In genomic region chr6:27896398-27896796, GRCh38 we compare ENCODE assay signal across 20 cellular contexts. TPM values are rescaled to one million over a fixed set of nuclear protein-coding genes. Genes with fewer than 3 reads are reported as not detected.
A peak's percentile ranks its signal among the peaks of the same experiment; 100 is the strongest.
DNase-seq lines count a peak whose midpoint lies in the region; ATAC-seq lines count a peak whose summit lies in the region.
"Had no signal": no experiment of that assay in that cellular context is flagged by ENCODE, and none has a peak within 500 bp of the region (broad histone marks: within the 10 kb centered on the region; RNA-seq: fewer than 3 reads in every experiment).

No MANE protein-coding gene starts in this region.

- peaks cover 9% of the 10 kb centered on the region for H3K36me3 Mint-ChIP-seq in activated naive CD4-positive, alpha-beta T cell treated with anti-CD3 and anti-CD28 coated beads for 36 hours (ENCODE audit: low read depth)
- peaks cover 12 to 16% of the 10 kb centered on the region in 2 donors for H3K36me3 Mint-ChIP-seq in activated naive CD4-positive, alpha-beta T cell treated with anti-CD3 and anti-CD28 coated beads, Interleukin-2, amount 50 U/mL, for 72 hours
- H3K36me3 Mint-ChIP-seq in activated T-helper 1 cell treated with anti-CD3 and anti-CD28 coated beads, Interleukin-12 subunit alpha, Interleukin-12 subunit beta, Interleukin-2, Interleukin-4 antibody, amounts not matched to agents 30 ng/mL and 10 ng/mL and 1 ng/mL, durations not matched to agents 14 hours and 24 hours and 36 hours (ENCODE audit: low read depth) = peaks cover 3% of the 10 kb centered on the region

- no peaks in the 10 kb centered on the region for H4K20me1 ChIP-seq in Karpas-422 (ENCODE audit: insufficient read depth, low read depth, low read length)

- H3K9me2 ChIP-seq in Karpas-422 (replicated peaks; ENCODE audit: insufficient read depth, low read length) = no peaks in the 10 kb centered on the region

- no peaks in the 10 kb centered on the region for H3K9me3 Mint-ChIP-seq in activated naive CD4-positive, alpha-beta T cell treated with anti-CD3 and anti-CD28 coated beads for 36 hours
- H3K9me3 Mint-ChIP-seq in activated naive CD4-positive, alpha-beta T cell treated with anti-CD3 and anti-CD28 coated beads, Interleukin-2, amount 50 U/mL, for 72 hours = no peaks in the 10 kb centered on the region
- H3K9me3 Mint-ChIP-seq in activated T-helper 1 cell treated with anti-CD3 and anti-CD28 coated beads, Interleukin-12 subunit alpha, Interleukin-12 subunit beta, Interleukin-2, Interleukin-4 antibody, amounts not matched to agents 30 ng/mL and 10 ng/mL and 1 ng/mL, durations not matched to agents 14 hours and 24 hours and 36 hours = no peaks in the 10 kb centered on the region
- H3K9me3 Mint-ChIP-seq: activated B cell treated with CpG ODN at 0.5 μM for 24 hours, HFFc6 had no signal

- no peak for ATAC-seq in activated naive CD4-positive, alpha-beta T cell treated with anti-CD3 and anti-CD28 coated beads, Interleukin-2, amount 50 U/mL, for 72 hours
- ATAC-seq: left colon, pancreas had no signal

- H3K9me3 ChIP-seq in Karpas-422 (ENCODE audit: low read length) (no peaks in the 10 kb centered on the region), neuron (ENCODE audit: low read length) (no peaks in the 10 kb centered on the region)
- H3K9me3 ChIP-seq: pancreas had no signal

- peaks cover 34% of the 10 kb centered on the region for H3K4me1 ChIP-seq in Karpas-422 (ENCODE audit: low read length)
- H3K4me1 ChIP-seq in neuron (ENCODE audit: insufficient read depth, low read length) = peaks cover 10% of the 10 kb centered on the region

- no peaks in the 10 kb centered on the region for H3K27me3 Mint-ChIP-seq in activated naive CD4-positive, alpha-beta T cell treated with anti-CD3 and anti-CD28 coated beads for 36 hours (ENCODE audit: low read depth)
- H3K27me3 Mint-ChIP-seq in activated T-helper 1 cell treated with anti-CD3 and anti-CD28 coated beads, Interleukin-12 subunit alpha, Interleukin-12 subunit beta, Interleukin-2, Interleukin-4 antibody, amounts not matched to agents 30 ng/mL and 10 ng/mL and 1 ng/mL, durations not matched to agents 14 hours and 24 hours and 36 hours (ENCODE audit: insufficient read depth) = no peaks in the 10 kb centered on the region
- H3K27me3 Mint-ChIP-seq: activated B cell treated with CpG ODN at 0.5 μM for 24 hours had no signal

- H3K4me3 ChIP-seq in Karpas-422 (ENCODE audit: low read length) (no peak overlapping the region), neuron (ENCODE audit: low read length) (peak overlapping the region; percentile 75)
- H3K4me3 ChIP-seq: pancreas had no signal

- H3K36me3 ChIP-seq in Karpas-422 (ENCODE audit: insufficient read depth, low read length) (no peaks in the 10 kb centered on the region), neuron (ENCODE audit: insufficient read depth, low read length) (no peaks in the 10 kb centered on the region)
- H3K36me3 ChIP-seq: pancreas had no signal

- H3K27me3 ChIP-seq in Karpas-422 (ENCODE audit: low read length) = no peaks in the 10 kb centered on the region
- H3K27me3 ChIP-seq in neuron (ENCODE audit: insufficient read depth, low read length) = no peaks in the 10 kb centered on the region

- H3K27ac Mint-ChIP-seq in activated naive CD4-positive, alpha-beta T cell treated with anti-CD3 and anti-CD28 coated beads for 36 hours = peak overlapping the region; percentile 66
- H3K27ac Mint-ChIP-seq in activated naive CD4-positive, alpha-beta T cell treated with anti-CD3 and anti-CD28 coated beads, Interleukin-2, amount 50 U/mL, for 72 hours = no peak overlapping the region
- H3K27ac Mint-ChIP-seq in activated T-helper 1 cell treated with anti-CD3 and anti-CD28 coated beads, Interleukin-12 subunit alpha, Interleukin-12 subunit beta, Interleukin-2, Interleukin-4 antibody, amounts not matched to agents 30 ng/mL and 10 ng/mL and 1 ng/mL, durations not matched to agents 14 hours and 24 hours and 36 hours = peak overlapping the region; percentile 19
- H3K27ac Mint-ChIP-seq: activated B cell treated with CpG ODN at 0.5 μM for 24 hours had no signal

- intact Hi-C loops in activated naive CD4-positive, alpha-beta T cell treated with anti-CD3 and anti-CD28 coated beads for 36 hours (cut with micrococcal nuclease) = loop anchor here (10.0 kb wide), 1 partner anchor 1872 kb away; a partner anchor contains a TSS
- intact Hi-C loops in activated T-helper 1 cell treated with anti-CD3 and anti-CD28 coated beads, Interleukin-12 subunit alpha, Interleukin-12 subunit beta, Interleukin-2, Interleukin-4 antibody, amounts not matched to agents 30 ng/mL and 10 ng/mL and 1 ng/mL, durations not matched to agents 14 hours and 24 hours and 36 hours (cut with micrococcal nuclease) = loop anchor here (1.0 to 10.0 kb wide), 4 partner anchors 377 to 1612 kb away; a partner anchor contains a TSS

- no peak for DNase-seq in activated naive CD4-positive, alpha-beta T cell treated with anti-CD3 and anti-CD28 coated beads for 36 hours
- DNase-seq in activated naive CD4-positive, alpha-beta T cell treated with anti-CD3 and anti-CD28 coated beads, Interleukin-2, amount 50 U/mL, for 72 hours (ENCODE audit: low spot score in 2 of 2) = no peak
- DNase-seq in Karpas-422 (peak; percentile 41), SKM-1 treated with dmso at 0.1 percent for 144 hours (lab: John Stamatoyannopoulos, UW; ENCODE audit: unreplicated experiment) (no peak), NCI-H510A treated with DMSO at 0.1 percent for 48 hours (lab: John Stamatoyannopoulos, UW) (no peak), activated gamma-delta T cell (lab: John Stamatoyannopoulos, UW) (no peak)
- no peak for DNase-seq in activated T-helper 1 cell treated with anti-CD3 and anti-CD28 coated beads, Interleukin-12 subunit alpha, Interleukin-12 subunit beta, Interleukin-2, Interleukin-4 antibody, amounts not matched to agents 30 ng/mL and 10 ng/mL and 1 ng/mL, durations not matched to agents 14 hours and 24 hours and 36 hours (ENCODE audit: low spot score)
- DNase-seq: activated B cell treated with CpG ODN at 0.5 μM for 24 hours; effector CD8-positive, alpha-beta T cell; GF-D8; HFFc6; left colon; NCI-H1694; NCI-H524 treated with DMSO at 0.1 percent for 48 hours; stimulated activated naive CD4-positive, alpha-beta T cell had no signal

- no peaks in the 10 kb centered on the region for H3K79me2 ChIP-seq in Karpas-422 (ENCODE audit: low read length)

- peak overlapping the region; percentile 79 for H3K4me2 ChIP-seq in Karpas-422 (ENCODE audit: low read depth, low read length, poor library complexity, severe bottlenecking)

- no peak overlapping the region for H3K27ac ChIP-seq in Karpas-422 (ENCODE audit: low read length)

- peak overlapping the region; percentile 20 for H3K4me3 Mint-ChIP-seq in activated naive CD4-positive, alpha-beta T cell treated with anti-CD3 and anti-CD28 coated beads for 36 hours
- H3K4me3 Mint-ChIP-seq in activated T-helper 1 cell treated with anti-CD3 and anti-CD28 coated beads, Interleukin-12 subunit alpha, Interleukin-12 subunit beta, Interleukin-2, Interleukin-4 antibody, amounts not matched to agents 30 ng/mL and 10 ng/mL and 1 ng/mL, durations not matched to agents 14 hours and 24 hours and 36 hours = no peak overlapping the region
- H3K4me3 Mint-ChIP-seq: activated B cell treated with CpG ODN at 0.5 μM for 24 hours, HFFc6 had no signal

- H2AFZ ChIP-seq in Karpas-422 (ENCODE audit: low read length) (peak overlapping the region; percentile 32; the same call in 1 of the 2 replicates), neuron (ENCODE audit: low read depth, low read length) (no peak overlapping the region)

- CTCF ChIA-PET in activated naive CD4-positive, alpha-beta T cell treated with anti-CD3 and anti-CD28 coated beads for 36 hours (lab: Charles Lee) = interaction anchor here (0.9 to 4.3 kb wide), 9 partner anchors 24 to 144 kb away, joined by 4 to 35 read pairs (median 14); a partner anchor contains a TSS

- 0 out of 2 replicates have a peak overlapping the region, but pooled peaks have one; percentile 77 for H3K9ac ChIP-seq in Karpas-422 (ENCODE audit: low read length)

- peaks cover 14% of the 10 kb centered on the region for H3K4me1 Mint-ChIP-seq in activated naive CD4-positive, alpha-beta T cell treated with anti-CD3 and anti-CD28 coated beads for 36 hours (ENCODE audit: low read depth)
- H3K4me1 Mint-ChIP-seq in activated T-helper 1 cell treated with anti-CD3 and anti-CD28 coated beads, Interleukin-12 subunit alpha, Interleukin-12 subunit beta, Interleukin-2, Interleukin-4 antibody, amounts not matched to agents 30 ng/mL and 10 ng/mL and 1 ng/mL, durations not matched to agents 14 hours and 24 hours and 36 hours (ENCODE audit: low read depth) = peaks cover 39% of the 10 kb centered on the region

RNA-seq across cellular contexts. Expression of gene OR2B2, which starts 15.8 kb away (rescaled TPM):
- not detected for total RNA-seq in activated naive CD4-positive, alpha-beta T cell treated with anti-CD3 and anti-CD28 coated beads for 36 hours
- total RNA-seq in activated naive CD4-positive, alpha-beta T cell treated with anti-CD3 and anti-CD28 coated beads, Interleukin-2, amount 50 U/mL, for 72 hours = not detected
- total RNA-seq in Karpas-422 (2014; rRNA removed; shearing (Covaris generic); ENCODE audit: low replicate concordance) = not detected in 2 replicates
- not detected in 2 replicates for total RNA-seq in activated T-helper 1 cell treated with anti-CD3 and anti-CD28 coated beads, Interleukin-12 subunit alpha, Interleukin-12 subunit beta, Interleukin-2, Interleukin-4 antibody, amounts not matched to agents 30 ng/mL and 10 ng/mL and 1 ng/mL, durations not matched to agents 14 hours and 24 hours and 36 hours
- total RNA-seq: activated B cell treated with CpG ODN at 0.5 μM for 24 hours; HFFc6; left colon; mucosa of gallbladder; pancreas; T-helper 1 cell treated with Interleukin-12 subunit alpha and Interleukin-12 subunit beta and Interleukin-4 antibody, amounts not matched to agents 30 ng/mL and 1 ng/mL, for 36 hours; urinary bladder had no signal

Comparison
In these comparisons a context has a peak if more than half of its experiments do, and no peak if none do; other contexts are left out.
1. H3K27ac Mint-ChIP-seq: peak in activated naive CD4-positive, alpha-beta T cell treated with anti-CD3 and anti-CD28 coated beads for 36 hours (single experiment) and activated T-helper 1 cell treated with anti-CD3 and anti-CD28 coated beads, Interleukin-12 subunit alpha, Interleukin-12 subunit beta, Interleukin-2, Interleukin-4 antibody, amounts not matched to agents 30 ng/mL and 10 ng/mL and 1 ng/mL, durations not matched to agents 14 hours and 24 hours and 36 hours (single experiment); none in activated naive CD4-positive, alpha-beta T cell treated with anti-CD3 and anti-CD28 coated beads, Interleukin-2, amount 50 U/mL, for 72 hours (0 of 2).